ENCODE assay signal across 17 cellular contexts in genomic region chr10:132711618-132712051, GRCh38.
A peak's percentile ranks its signal among the peaks of the same experiment; 100 is the strongest.
DNase-seq lines count a peak whose midpoint lies in the region; ATAC-seq and TF ChIP-seq lines count a peak whose summit lies in the region.
"Had no signal": no experiment of that assay in that cellular context is flagged by ENCODE, and none has a peak within 500 bp of the region (broad histone marks: within the 10 kb centered on the region; RNA-seq: fewer than 3 reads in every experiment).

No MANE protein-coding gene starts in this region.

- peak overlapping the region; percentile 82 for H2AK5ac ChIP-seq in neuronal stem cell (ENCODE audit: low read depth, low read length)

- H3K79me1 ChIP-seq in neuronal stem cell (ENCODE audit: low read depth, low read length) = no peaks in the 10 kb centered on the region

- no peak overlapping the region for H2BK12ac ChIP-seq in neuronal stem cell (ENCODE audit: low read length)

- no peak overlapping the region for H3K4me2 ChIP-seq in neuronal stem cell (ENCODE audit: insufficient read depth, low read length, poor library complexity, severe bottlenecking)

- H3K27ac ChIP-seq in left ventricle myocardium inferior (replicated peaks) (no peak overlapping the region), neuronal stem cell (replicated peaks; ENCODE audit: low read length) (no peak overlapping the region)
- H3K27ac ChIP-seq: C4-2B, GM23248 had no signal

- H3K4me3 ChIP-seq in left ventricle myocardium inferior (no peak overlapping the region), neuronal stem cell (ENCODE audit: low read length in 2 of 2) (no peak overlapping the region)
- H3K4me3 ChIP-seq: GM23248 had no signal

- H3K36me3 ChIP-seq in left ventricle myocardium inferior = peaks cover 59% of the 10 kb centered on the region
- H3K36me3 ChIP-seq in neuronal stem cell (replicated peaks in 1 of 2; ENCODE audit: control insufficient read depth in 2 of 2, insufficient read depth in 2 of 2, low read length in 2 of 2) = peaks cover 4 to 9% of the 10 kb centered on the region in 2 donors

- H3K36me3 Mint-ChIP-seq in natural killer cell treated with Interleukin-12 subunit alpha and Interleukin-12 subunit beta and Interleukin-15 and Interleukin-18, amount 100 ng/mL, for 72 hours = no peaks in the 10 kb centered on the region
- H3K36me3 Mint-ChIP-seq in natural killer cell = no peaks in the 10 kb centered on the region

- H3K4me1 ChIP-seq in left ventricle myocardium inferior (no peaks in the 10 kb centered on the region), neuronal stem cell (ENCODE audit: control insufficient read depth in 2 of 2, insufficient read depth in 1 of 2, low read depth in 1 of 2, low read length in 2 of 2) (peaks cover 40 to 53% of the 10 kb centered on the region in 2 donors)

- no peak overlapping the region for H2BK120ac ChIP-seq in neuronal stem cell (ENCODE audit: low read depth, low read length)

- H3K14ac ChIP-seq in neuronal stem cell (ENCODE audit: low read length) = peak overlapping the region; percentile 49

- H3K27ac Mint-ChIP-seq in natural killer cell treated with Interleukin-12 subunit alpha and Interleukin-12 subunit beta and Interleukin-15 and Interleukin-18, amount 100 ng/mL, for 72 hours = no peak overlapping the region
- no peak overlapping the region for H3K27ac Mint-ChIP-seq in natural killer cell

- H3K18ac ChIP-seq in neuronal stem cell (ENCODE audit: low read length) = peak overlapping the region; percentile 54

- no peaks in the 10 kb centered on the region for H3K27me3 Mint-ChIP-seq in natural killer cell treated with Interleukin-12 subunit alpha and Interleukin-12 subunit beta and Interleukin-15 and Interleukin-18, amount 100 ng/mL, for 72 hours
- no peaks in the 10 kb centered on the region for H3K27me3 Mint-ChIP-seq in natural killer cell (ENCODE audit: low read depth in 2 of 2)

- no CpG with 5 or more reads among the region's 11 CpGs for WGBS in neuronal stem cell (ENCODE audit: extremely low coverage in 2 of 2, insufficient read length in 2 of 2, insufficient replicate concordance in 1 of 2), 2 donors

- H4K8ac ChIP-seq in neuronal stem cell (ENCODE audit: low read depth, low read length) = no peak overlapping the region

- no peak overlapping the region for H3K4ac ChIP-seq in neuronal stem cell (ENCODE audit: low read length)

- H2BK5ac ChIP-seq in neuronal stem cell (ENCODE audit: low read length) = no peak overlapping the region

- H3K4me3 Mint-ChIP-seq in natural killer cell treated with Interleukin-12 subunit alpha and Interleukin-12 subunit beta and Interleukin-15 and Interleukin-18, amount 100 ng/mL, for 72 hours = no peak overlapping the region
- H3K4me3 Mint-ChIP-seq in natural killer cell = no peak overlapping the region

- no peaks in the 10 kb centered on the region for H3K9me3 Mint-ChIP-seq in natural killer cell treated with Interleukin-12 subunit alpha and Interleukin-12 subunit beta and Interleukin-15 and Interleukin-18, amount 100 ng/mL, for 72 hours
- no peaks in the 10 kb centered on the region for H3K9me3 Mint-ChIP-seq in natural killer cell

- peaks cover 2% of the 10 kb centered on the region for H3K9me3 ChIP-seq in left ventricle myocardium inferior (replicated peaks)
- peaks cover 20 to 21% of the 10 kb centered on the region in 2 donors for H3K9me3 ChIP-seq in neuronal stem cell (replicated peaks in 1 of 2; ENCODE audit: control insufficient read depth in 2 of 2, insufficient read depth in 1 of 2, low read depth in 1 of 2, low read length in 2 of 2)

- H3K4me1 Mint-ChIP-seq in natural killer cell treated with Interleukin-12 subunit alpha and Interleukin-12 subunit beta and Interleukin-15 and Interleukin-18, amount 100 ng/mL, for 72 hours (ENCODE audit: low read depth in 2 of 2) = peaks cover 0 to 15% of the 10 kb centered on the region in 2 donors
- peaks cover 0 to 8% of the 10 kb centered on the region in 2 donors for H3K4me1 Mint-ChIP-seq in natural killer cell

- H2AFZ ChIP-seq in neuronal stem cell (ENCODE audit: low read length) = no peak overlapping the region
- H2AFZ ChIP-seq: GM23248 had no signal

- DNase-seq in natural killer cell treated with Interleukin-12 subunit alpha and Interleukin-12 subunit beta and Interleukin-15 and Interleukin-18, amount 100 ng/mL, for 72 hours (ENCODE audit: low spot score) = peak; percentile 58
- DNase-seq in natural killer cell (no peak), left ventricle myocardium inferior (peak; percentile 6), neuronal stem cell (ENCODE audit: low spot score) (no peak), left lobe of liver (ENCODE audit: low spot score) (no peak), OCI-M1 (lab: John Stamatoyannopoulos, UW) (no peak), erythroblast (lab: John Stamatoyannopoulos, UW) (no peak)
- DNase-seq: GM23248; HCEC 1CT; KBM-7; NCI-H1417 treated with DMSO at 0.1 percent for 48 hours; NCI-H2029; NCI-H2171; NCI-H446; NCI-H69; NK-92 treated with Interleukin-12 subunit alpha and Interleukin-12 subunit beta, amount 100 ng/mL, for 24 hours had no signal

- intact Hi-C loops in natural killer cell (cut with micrococcal nuclease) (no loop called here), left ventricle myocardium inferior (cut with micrococcal nuclease) (no loop called here)

- TF ChIP-seq CTCF in natural killer cell (IDR thresholded peaks at IDR 0.05) (no peak), left ventricle myocardium inferior (IDR thresholded peaks at IDR 0.05; ENCODE audit: borderline replicate concordance) (no peak)

- H3K9ac ChIP-seq in neuronal stem cell (ENCODE audit: low read depth, low read length, poor library complexity) = no peak overlapping the region
- H3K9ac ChIP-seq: GM23248 had no signal

- no peak overlapping the region for H2BK15ac ChIP-seq in neuronal stem cell (ENCODE audit: low read length)

- no peak for TF ChIP-seq POLR2A in erythroblast (IDR thresholded peaks at IDR 0.05; ENCODE audit: low read length)

- ATAC-seq in natural killer cell treated with Interleukin-12 subunit alpha and Interleukin-12 subunit beta and Interleukin-15 and Interleukin-18, amount 100 ng/mL, for 72 hours = no peak
- no peak for ATAC-seq in natural killer cell
- ATAC-seq in left lobe of liver = no peak

- peak overlapping the region; percentile 58 for H3K23ac ChIP-seq in neuronal stem cell (ENCODE audit: low read depth, low read length, poor library complexity)

- H3K27me3 ChIP-seq in left ventricle myocardium inferior (ENCODE audit: low read depth) (no peaks in the 10 kb centered on the region), neuronal stem cell (ENCODE audit: control insufficient read depth in 3 of 3, insufficient read depth in 3 of 3, low read depth in 1 of 3, low read length in 3 of 3) (peaks cover 0 to 44% (median 0%) of the 10 kb centered on the region in 3 experiments)

- H4K91ac ChIP-seq in neuronal stem cell (ENCODE audit: low read depth, low read length, poor library complexity) = no peak overlapping the region

Comparison
In these comparisons a context has a peak if more than half of its experiments do, and no peak if none do; other contexts are left out.
1. DNase-seq: peak in natural killer cell treated with Interleukin-12 subunit alpha and Interleukin-12 subunit beta and Interleukin-15 and Interleukin-18, amount 100 ng/mL, for 72 hours (single experiment) and left ventricle myocardium inferior (single experiment); none in natural killer cell (single experiment), neuronal stem cell (single experiment), left lobe of liver (single experiment), OCI-M1 (single experiment) and erythroblast (0 of 2).